ENCODE assay signal across 8 cellular contexts in the genomic region with DNA sequence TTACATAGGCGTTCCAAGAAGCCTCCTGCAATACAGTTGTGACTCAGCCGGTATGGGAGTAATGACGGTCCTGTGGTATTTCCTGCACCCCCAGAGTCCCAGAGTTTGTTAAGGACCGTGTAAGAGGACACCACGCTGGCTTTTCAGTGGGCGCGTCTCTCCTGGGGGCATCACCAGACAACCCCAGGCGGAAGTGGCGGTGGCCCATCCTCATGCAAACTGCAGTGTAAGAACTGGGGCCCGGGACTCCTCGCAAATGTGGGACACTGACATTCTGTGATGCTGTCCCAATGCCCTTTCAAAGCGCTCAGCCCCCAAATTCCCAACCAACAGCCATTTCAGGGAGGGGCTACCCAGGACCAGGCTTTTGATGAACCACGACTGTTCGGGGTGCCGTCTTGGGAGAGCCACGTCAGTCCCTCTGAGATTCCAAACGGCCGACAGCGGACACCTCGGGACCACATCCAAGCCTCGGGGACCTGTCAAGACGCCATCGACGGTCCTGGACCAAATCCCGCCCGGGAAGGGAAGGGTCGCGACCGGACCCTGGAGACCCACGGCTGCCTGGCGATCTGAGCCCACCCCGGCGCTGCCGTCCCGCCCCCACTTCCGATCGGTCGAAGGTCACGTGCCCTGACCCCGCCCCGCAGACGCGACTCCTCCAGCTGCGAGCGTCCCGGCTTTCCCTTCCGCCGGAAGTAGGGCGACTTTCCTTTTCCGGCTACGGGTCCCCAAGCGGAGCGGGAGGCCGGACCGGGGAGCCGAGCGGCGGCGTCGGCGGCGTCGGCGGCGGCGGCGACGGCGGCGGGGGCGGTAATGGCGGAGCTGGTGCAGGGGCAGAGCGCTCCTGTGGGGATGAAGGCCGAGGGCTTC. TPM values are rescaled to one million over a fixed set of nuclear protein-coding genes. Genes with fewer than 3 reads are reported as not detected.
A peak's percentile ranks its signal among the peaks of the same experiment; 100 is the strongest.
DNase-seq lines count a peak whose midpoint lies in the region; ATAC-seq, FAIRE-seq and TF ChIP-seq lines count a peak whose summit lies in the region.

A gene with protein sequence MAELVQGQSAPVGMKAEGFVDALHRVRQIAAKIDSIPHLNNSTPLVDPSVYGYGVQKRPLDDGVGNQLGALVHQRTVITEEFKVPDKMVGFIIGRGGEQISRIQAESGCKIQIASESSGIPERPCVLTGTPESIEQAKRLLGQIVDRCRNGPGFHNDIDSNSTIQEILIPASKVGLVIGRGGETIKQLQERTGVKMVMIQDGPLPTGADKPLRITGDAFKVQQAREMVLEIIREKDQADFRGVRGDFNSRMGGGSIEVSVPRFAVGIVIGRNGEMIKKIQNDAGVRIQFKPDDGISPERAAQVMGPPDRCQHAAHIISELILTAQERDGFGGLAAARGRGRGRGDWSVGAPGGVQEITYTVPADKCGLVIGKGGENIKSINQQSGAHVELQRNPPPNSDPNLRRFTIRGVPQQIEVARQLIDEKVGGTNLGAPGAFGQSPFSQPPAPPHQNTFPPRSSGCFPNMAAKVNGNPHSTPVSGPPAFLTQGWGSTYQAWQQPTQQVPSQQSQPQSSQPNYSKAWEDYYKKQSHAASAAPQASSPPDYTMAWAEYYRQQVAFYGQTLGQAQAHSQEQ (plus strand): TSS at position 713 of the 873 bp plus-strand sequence. CDS start 104 bp downstream, at position 817.

- TF ChIP-seq CTCF in AG04450 (IDR thresholded peaks at IDR 0.05; ENCODE audit: low read depth, low read length) (no peak), keratinocyte (optimal IDR thresholded peaks at IDR 0.05 in 1 of 3, IDR thresholded peaks at IDR 0.05 in 1 of 3, conservative IDR thresholded peaks at IDR 0.05 in 1 of 3; ENCODE audit: extremely low read depth in 1 of 3, insufficient read depth in 2 of 3, low read length in 3 of 3) (no peak)

- H3K4me2 ChIP-seq in keratinocyte (ENCODE audit: control insufficient read depth, extremely low read depth, insufficient read depth, low read depth, low read length) = peak within 1 kb of the TSS; percentile 93

- CTCF ChIA-PET in AG04450 (lab: Charles Lee) = no interaction called here

- peaks cover 45% of the 10 kb centered on the region for H3K79me2 ChIP-seq in keratinocyte (ENCODE audit: control insufficient read depth, insufficient read depth, low read length)

- DNase-seq in AG04450 (ENCODE audit: low read depth, low spot score) = peak; percentile 61
- DNase-seq in NCI-H345 treated with DMSO at 0.1 percent for 48 hours (lab: John Stamatoyannopoulos, UW; ENCODE audit: unreplicated experiment) = peak; percentile 80
- DNase-seq in activated CD4-positive, CD25-positive, alpha-beta regulatory T cell treated with anti-CD3 and anti-CD28 coated beads, Interleukin-2, amount 50 U/mL, for 16 hours (ENCODE audit: low read depth, low spot score) = peak; percentile 80
- DNase-seq in central memory CD4-positive, alpha-beta T cell = peak; percentile 75
- peak; percentile 45 for DNase-seq in keratinocyte (ENCODE audit: low read depth, low spot score)
- peak; percentile 85 to 94 (median 86) for DNase-seq in stimulated activated CD4-positive, alpha-beta T cell treated with anti-CD3 and anti-CD28 coated beads, Interleukin-12 subunit alpha, Interleukin-12 subunit beta, amount 100 ng/mL, for 48 hours (ENCODE audit: low read depth in 2 of 3, low spot score in 1 of 3)

- no peaks in the 10 kb centered on the region for H3K9me1 ChIP-seq in keratinocyte (ENCODE audit: control insufficient read depth, extremely low read depth, insufficient read depth, low read length)

- H3K4me3 ChIP-seq in AG04450 (ENCODE audit: low read depth, low read length) (peak within 1 kb of the TSS; percentile 97), keratinocyte (ENCODE audit: control insufficient read depth in 2 of 3, extremely low read depth in 1 of 3, insufficient read depth in 2 of 3, low read depth in 1 of 3, low read length in 3 of 3) (peak within 1 kb of the TSS; percentile 69 to 96 (median 88))

- in situ Hi-C loops in GM18951 (cut with MboI; ENCODE audit: low sequenced_read_pairs, unreplicated experiment) = no loop called here

- dilution Hi-C loops in keratinocyte (cut with MboI; ENCODE audit: extremely low pct_ligation_motif_present, low sequenced_read_pairs) = no loop called here

- no peaks in the 10 kb centered on the region for H3K27me3 ChIP-seq in AG04450 (ENCODE audit: control insufficient read depth, insufficient read depth, low read length)
- H3K27me3 ChIP-seq in keratinocyte (ENCODE audit: control insufficient read depth, extremely low read depth, insufficient read depth, low read length) = no peaks in the 10 kb centered on the region

- peak; percentile 96 for TF ChIP-seq POLR2A in GM18951 (IDR thresholded peaks at IDR 0.05; ENCODE audit: extremely low read depth, insufficient read depth, insufficient read length)

- H3K36me3 ChIP-seq in keratinocyte (ENCODE audit: control insufficient read depth in 2 of 2, extremely low read depth in 1 of 2, insufficient read depth in 2 of 2, low read length in 2 of 2) = peaks cover 2 to 23% of the 10 kb centered on the region in 2 experiments

- H3K4me1 ChIP-seq in keratinocyte (ENCODE audit: control insufficient read depth, extremely low read depth, insufficient read depth, low read length) = peaks cover 17% of the 10 kb centered on the region

- ATAC-seq in HG03280 (IDR thresholded peaks at IDR 0.05; ENCODE audit: unreplicated experiment) = peak; percentile 90

- H3K9me3 ChIP-seq in AG04450 (ENCODE audit: control insufficient read depth, insufficient read depth, low read length) (no peaks in the 10 kb centered on the region), keratinocyte (ENCODE audit: control insufficient read depth, low read depth, low read length) (no peaks in the 10 kb centered on the region)

- peak; percentile 32 for FAIRE-seq in keratinocyte (lab: Jason Lieb, UNC)

- H4K20me1 ChIP-seq in keratinocyte (ENCODE audit: control insufficient read depth, extremely low read depth, insufficient read depth, low read length) = peaks cover 3% of the 10 kb centered on the region

- POLR2A ChIA-PET in AG04450 (lab: Yijun Ruan, JAX) = interaction anchor here (0.6 to 0.7 kb wide), 6 partner anchors 12 to 314 kb away, joined by 3 to 4 read pairs (median 3); no protein-coding TSS in a partner anchor

- H3K27ac ChIP-seq in AG04450 (ENCODE audit: low read depth, low read length) (peak within 1 kb of the TSS; percentile 90), keratinocyte (ENCODE audit: control insufficient read depth, insufficient read depth, low read length) (peak within 1 kb of the TSS; percentile 94)

- H2AFZ ChIP-seq in keratinocyte (ENCODE audit: control insufficient read depth, low read length) = peak within 1 kb of the TSS; percentile 95

- peak within 1 kb of the TSS; percentile 94 for H3K9ac ChIP-seq in keratinocyte (ENCODE audit: control insufficient read depth, extremely low read depth, insufficient read depth, low read length)

RNA-seq across cellular contexts. Expression of the gene that starts here (rescaled TPM):
- polyA plus RNA-seq in AG04450 (2011; rRNA removed) (31.2 and 32.8 TPM in 2 replicates), keratinocyte (35.0 to 39.1 TPM (median 37.4 TPM) in 3 replicates)
- 24.8 and 40.1 TPM in 2 replicates for polyA minus RNA-seq in AG04450 (2011; rRNA and poly(A)+ RNA removed)
- polyA plus RNA-seq in keratinocyte (2011; ENCODE audit: low read depth) = 29.1 TPM
- 22.6 and 24.8 TPM in 2 replicates for polyA plus RNA-seq in keratinocyte (2011; cell fraction: cytosol; rRNA removed)
- 40.0 and 48.0 TPM in 2 replicates for polyA plus RNA-seq in keratinocyte (2011; cell fraction: nucleus; rRNA removed)
- polyA plus RNA-seq in keratinocyte (2012; ENCODE audit: low replicate concordance) = 34.0 and 47.2 TPM in 2 replicates
- 30.0 to 62.3 TPM (median 56.9 TPM) in 3 replicates for polyA minus RNA-seq in keratinocyte
- polyA minus RNA-seq in keratinocyte (2011; cell fraction: cytosol; rRNA and poly(A)+ RNA removed) = 56.2 TPM
- 46.0 and 49.7 TPM in 2 replicates for polyA minus RNA-seq in keratinocyte (2011; cell fraction: nucleus; rRNA and poly(A)+ RNA removed)

Comparison
In these comparisons a context has a peak if more than half of its experiments do, and no peak if none do; other contexts are left out.
1. Peak in every context shown above with its lines: DNase-seq, ATAC-seq, H3K4me3 ChIP-seq and H3K27ac ChIP-seq.